ENCODE assay signal across 20 cellular contexts in genomic region chr12:112161711-112162110, GRCh38. TPM values are rescaled to one million over a fixed set of nuclear protein-coding genes. Genes with fewer than 3 reads are reported as not detected.
A peak's percentile ranks its signal among the peaks of the same experiment; 100 is the strongest.
DNase-seq lines count a peak whose midpoint lies in the region; ATAC-seq and TF ChIP-seq lines count a peak whose summit lies in the region.
"Had no signal": no experiment of that assay in that cellular context is flagged by ENCODE, and none has a peak within 500 bp of the region (broad histone marks: within the 10 kb centered on the region; RNA-seq: fewer than 3 reads in every experiment).

No MANE protein-coding gene starts in this region.

- H3K27me3 ChIP-seq in left ventricle myocardium inferior (ENCODE audit: low read depth) (no peaks in the 10 kb centered on the region), mammary epithelial cell (ENCODE audit: insufficient read depth, low read length) (no peaks in the 10 kb centered on the region)
- H3K27me3 ChIP-seq: neutrophil, Peyer's patch had no signal

- H3K9me3 ChIP-seq in left ventricle myocardium inferior (replicated peaks) (peaks cover 10% of the 10 kb centered on the region), mammary epithelial cell (replicated peaks; ENCODE audit: insufficient read depth, low read length) (no peaks in the 10 kb centered on the region)
- H3K9me3 ChIP-seq: neutrophil, thoracic aorta had no signal

- no peak overlapping the region for H3K4me2 ChIP-seq in mammary epithelial cell (ENCODE audit: insufficient read depth, low read depth, low read length)
- H3K4me2 ChIP-seq: GM23338, KMS-11 had no signal

- TF ChIP-seq CTCF in left ventricle myocardium inferior (IDR thresholded peaks at IDR 0.05; ENCODE audit: borderline replicate concordance) (no peak), choroid plexus epithelial cell (conservative IDR thresholded peaks at IDR 0.05; ENCODE audit: low read depth, low read length) (no peak), mammary epithelial cell (conservative IDR thresholded peaks at IDR 0.05 in 1 of 2, IDR thresholded peaks at IDR 0.05 in 1 of 2; ENCODE audit: extremely low read depth in 1 of 2, insufficient read depth in 1 of 2, low read depth in 1 of 2, low read length in 2 of 2) (no peak), coronary artery (IDR thresholded peaks at IDR 0.05) (no peak)

- intact Hi-C loops in Right ventricle myocardium superior (cut with DNase I) = no loop called here
- intact Hi-C loops in left ventricle myocardium inferior (cut with micrococcal nuclease) = no loop called here
- intact Hi-C loops in mammary epithelial cell (cut with micrococcal nuclease) = no loop called here

- H3K27ac Mint-ChIP-seq in naive B cell = peak overlapping the region in 5 of 6 donors; percentile 59 to 94 (median 87)
- H3K27ac Mint-ChIP-seq: GM23338 had no signal

- no peaks in the 10 kb centered on the region for H3K27me3 Mint-ChIP-seq in naive B cell

- DNase-seq in Right ventricle myocardium superior (peak; percentile 35), left ventricle myocardium inferior (no peak), choroid plexus epithelial cell (ENCODE audit: low read depth) (peak; percentile 60), naive B cell (no peak), COR-L47 (lab: John Stamatoyannopoulos, UW) (no peak), mammary epithelial cell (no peak), coronary artery (ENCODE audit: low spot score) (no peak)
- DNase-seq: activated CD4-positive, alpha-beta T cell treated with anti-CD3 and anti-CD28 coated beads for 1 hour; activated CD8-positive, alpha-beta memory T cell treated with anti-CD3 and anti-CD28 coated beads, Interleukin-2, amount 50 U/mL, for 4 hours; activated naive CD4-positive, alpha-beta T cell; kidney glomerular epithelial cell; NCI-H2029 treated with DMSO at 0.1 percent for 48 hours; NK-92 treated with Interleukin-12 subunit alpha and Interleukin-12 subunit beta, amount 100 ng/mL, for 24 hours; Peyer's patch had no signal

- peaks cover 8 to 32% (median 28%) of the 10 kb centered on the region in 7 donors for H3K9me3 Mint-ChIP-seq in naive B cell

- peak overlapping the region in 1 of 8 donors; percentile 3 for H3K4me3 Mint-ChIP-seq in naive B cell
- H3K4me3 Mint-ChIP-seq: GM23338 had no signal

- H3K36me3 ChIP-seq in left ventricle myocardium inferior (peaks cover 73% of the 10 kb centered on the region), mammary epithelial cell (ENCODE audit: insufficient read depth, low read length) (no peaks in the 10 kb centered on the region)

- H3K79me2 ChIP-seq in mammary epithelial cell (ENCODE audit: insufficient read depth, low read length) = no peaks in the 10 kb centered on the region

- dilution Hi-C loops in mammary epithelial cell (cut with HindIII; ENCODE audit: low sequenced_read_pairs) = loop anchor here (10.0 kb wide), 1 partner anchor 127 kb away; no protein-coding TSS in a partner anchor

- peaks cover 42 to 56% of the 10 kb centered on the region in 2 donors for H3K36me3 Mint-ChIP-seq in naive B cell

- H4K20me1 ChIP-seq in mammary epithelial cell (ENCODE audit: insufficient read depth, low read length) = no peaks in the 10 kb centered on the region

- no peak overlapping the region for H3K27ac ChIP-seq in left ventricle myocardium inferior (replicated peaks)
- H3K27ac ChIP-seq in mammary epithelial cell (ENCODE audit: insufficient read depth, low read depth, low read length) = no peak overlapping the region
- H3K27ac ChIP-seq in coronary artery = no peak overlapping the region
- H3K27ac ChIP-seq: KMS-11, neutrophil, Peyer's patch, SK-N-MC, thoracic aorta had no signal

- BruUV-seq in mammary epithelial cell (replicated peaks; lab: Mats Ljungman, UMichigan) = no TSS peak

- no peak overlapping the region for H2AFZ ChIP-seq in mammary epithelial cell (ENCODE audit: low read depth, low read length)
- H2AFZ ChIP-seq: GM23338 had no signal

- CTCF ChIA-PET in mammary epithelial cell (lab: Charles Lee; ENCODE audit: low non-redundant PET) = no interaction called here

- no peak overlapping the region for H3K9ac ChIP-seq in mammary epithelial cell (ENCODE audit: insufficient read depth, low read length)
- H3K9ac ChIP-seq: KMS-11 had no signal

- ATAC-seq in Right ventricle myocardium superior (ENCODE audit: poor library complexity) (no peak), naive B cell (ENCODE audit: low read depth in 2 of 2) (no peak), HG02884 (IDR thresholded peaks at IDR 0.05; ENCODE audit: unreplicated experiment) (no peak)
- ATAC-seq: GM23338 had no signal

- H3K4me1 Mint-ChIP-seq in naive B cell = peaks cover 27 to 31% (median 29%) of the 10 kb centered on the region in 3 donors
- H3K4me1 Mint-ChIP-seq: GM23338 had no signal

- in situ Hi-C loops in mammary epithelial cell (cut with MboI; ENCODE audit: low sequenced_read_pairs in 2 of 2) = no loop called here

- no peaks in the 10 kb centered on the region for H3K4me1 ChIP-seq in left ventricle myocardium inferior
- no peaks in the 10 kb centered on the region for H3K4me1 ChIP-seq in mammary epithelial cell (ENCODE audit: insufficient read depth, low read length)
- H3K4me1 ChIP-seq: Peyer's patch had no signal

- 85% methylated on average over 9 of the region's 9 CpGs for WGBS in mammary epithelial cell (ENCODE audit: low coverage, missing lambda C conversion rate)

- H3K4me3 ChIP-seq in left ventricle myocardium inferior (no peak overlapping the region), choroid plexus epithelial cell (ENCODE audit: low read depth, low read length) (no peak overlapping the region), mammary epithelial cell (replicated peaks in 1 of 3; ENCODE audit: insufficient read depth in 1 of 3, low read depth in 2 of 3, low read length in 3 of 3) (no peak overlapping the region), coronary artery (no peak overlapping the region)
- H3K4me3 ChIP-seq: GM23338, Peyer's patch, SK-N-MC, thoracic aorta had no signal

RNA-seq across cellular contexts. Expression of gene TRAFD1, which starts 36.4 kb away (rescaled TPM):
- total RNA-seq in Right ventricle myocardium superior (17.4 TPM), left ventricle myocardium inferior (19.8 TPM), mammary epithelial cell (10 to 100 TPM; 20.0 to 32.3 TPM)
- polyA plus RNA-seq in naive B cell (ENCODE audit: low read depth in 6 of 6) (10 to 100 TPM; 55.6 to 83.2 (median 80.2) TPM), mammary epithelial cell (16.2 TPM)
- 16.5 TPM for polyA minus RNA-seq in mammary epithelial cell

RNA-seq across cellular contexts. Expression of gene NAA25, which starts 53.1 kb away (rescaled TPM):
- total RNA-seq in Right ventricle myocardium superior = 14.7 TPM
- total RNA-seq in left ventricle myocardium inferior = 13.7 TPM
- 10 to 100 TPM in 3 of 6 donors, 1 to 10 TPM in 3; 8.8 to 16.8 (median 10.2) TPM for polyA plus RNA-seq in naive B cell (ENCODE audit: low read depth in 6 of 6)
- 10 to 100 TPM; 23.7 to 37.0 TPM for total RNA-seq in mammary epithelial cell
- 13.0 TPM for polyA plus RNA-seq in mammary epithelial cell
- polyA minus RNA-seq in mammary epithelial cell = 25.7 TPM

Comparison
In these comparisons a context has a peak if more than half of its experiments do, and no peak if none do; other contexts are left out.
1. DNase-seq: peak in Right ventricle myocardium superior (single experiment) and choroid plexus epithelial cell (single experiment); none in left ventricle myocardium inferior (single experiment), naive B cell (single experiment), COR-L47 (single experiment), mammary epithelial cell (single experiment) and coronary artery (single experiment).